Comparison of ENCODE assay signal across 18 cellular contexts in genomic region chrX:9374537-9374936, GRCh38.
DNase-seq lines count a peak whose midpoint lies in the region; ATAC-seq, FAIRE-seq and TF ChIP-seq lines count a peak whose summit lies in the region.
"Had no signal": no experiment of that assay in that cellular context is flagged by ENCODE, and none has a peak within 500 bp of the region (broad histone marks: within the 10 kb centered on the region; RNA-seq: fewer than 3 reads in every experiment).

No MANE protein-coding gene starts in this region.

- CTCF ChIA-PET in HepG2 (lab: Yijun Ruan, JAX; ENCODE audit: low intra/inter-chr PET ratio, low total read pairs) = no interaction called here

- no peaks in the 10 kb centered on the region for H3K9me3 ChIP-seq in body of pancreas
- no peaks in the 10 kb centered on the region for H3K9me3 ChIP-seq in HepG2 (ENCODE audit: low read length)
- no peaks in the 10 kb centered on the region for H3K9me3 ChIP-seq in stomach
- H3K9me3 ChIP-seq: SK-N-SH had no signal

- H3K79me2 ChIP-seq in HepG2 (ENCODE audit: insufficient read depth, low read length) = no peaks in the 10 kb centered on the region

- H3K27ac ChIP-seq in body of pancreas (no peak overlapping the region), HepG2 (ENCODE audit: extremely low read length, insufficient read depth, low read length) (no peak overlapping the region), stomach (no peak overlapping the region)
- H3K27ac ChIP-seq: C4-2B had no signal

- ATAC-seq in body of pancreas (no peak), HepG2 (no peak), GM18868 (IDR thresholded peaks at IDR 0.05; ENCODE audit: unreplicated experiment) (no peak), HG02973 (IDR thresholded peaks at IDR 0.05; ENCODE audit: unreplicated experiment) (no peak)

- no peaks in the 10 kb centered on the region for H4K20me1 ChIP-seq in HepG2 (ENCODE audit: insufficient read depth, low read length)

- TF ChIP-seq RAD21 in Ishikawa (IDR thresholded peaks at IDR 0.05; ENCODE audit: low read depth) (no peak), HepG2 (CRISPR knock-in tag; IDR thresholded peaks at IDR 0.05) (no peak)

- no peak for TF ChIP-seq POLR2A in body of pancreas (IDR thresholded peaks at IDR 0.05)
- no peak for TF ChIP-seq POLR2A in HepG2 (IDR thresholded peaks at IDR 0.05; ENCODE audit: insufficient read depth in 1 of 2, low read depth in 2 of 2, low read length in 2 of 2)
- no peak for TF ChIP-seq POLR2A in stomach (IDR thresholded peaks at IDR 0.05)

- no peak overlapping the region for H3K9ac ChIP-seq in HepG2 (ENCODE audit: insufficient read depth, low read depth, low read length)
- H3K9ac ChIP-seq: SK-N-SH had no signal

- BruUV-seq in HepG2 (replicated peaks; lab: Mats Ljungman, UMichigan) = no TSS peak

- WGBS in body of pancreas, 2 donors = 25 to 31% methylated on average over 4 to 6 of the region's 6 CpGs
- WGBS in HepG2 (ENCODE audit: low lambda C conversion rate) = 4% methylated on average over 5 of the region's 6 CpGs
- WGBS in stomach, 5 donors = 37 to 74% (median 56%) methylated on average over 6 of the region's 6 CpGs

- H3K4me1 ChIP-seq in body of pancreas = no peaks in the 10 kb centered on the region
- peaks cover 14% of the 10 kb centered on the region for H3K4me1 ChIP-seq in HepG2 (ENCODE audit: insufficient read depth, low read length)
- no peaks in the 10 kb centered on the region for H3K4me1 ChIP-seq in stomach

- H2AFZ ChIP-seq in HepG2 (ENCODE audit: low read length) = no peak overlapping the region

- no peaks in the 10 kb centered on the region for H3K27me3 ChIP-seq in body of pancreas
- H3K27me3 ChIP-seq in HepG2 (ENCODE audit: control insufficient read depth in 1 of 2, insufficient read depth in 2 of 2, low read length in 2 of 2) = no peaks in the 10 kb centered on the region
- H3K27me3 ChIP-seq in stomach = no peaks in the 10 kb centered on the region

- TF ChIP-seq CTCF in body of pancreas (IDR thresholded peaks at IDR 0.05) (no peak), HepG2 (CRISPR knock-in tag; IDR thresholded peaks at IDR 0.05) (no peak), stomach (IDR thresholded peaks at IDR 0.05) (no peak)

- POLR2A ChIA-PET in HepG2 (lab: Yijun Ruan, JAX) = no interaction called here

- intact Hi-C loops in body of pancreas (cut with DNase I) = no loop called here
- intact Hi-C loops in HepG2 (cut with micrococcal nuclease; ENCODE audit: unreplicated experiment) = no loop called here
- intact Hi-C loops in stomach (cut with DNase I; ENCODE audit: low total_unique reads) = no loop called here

- no peak for FAIRE-seq in HepG2 (lab: Jason Lieb, UNC)

- H3K4me3 ChIP-seq in body of pancreas (no peak overlapping the region), HepG2 (replicated peaks in 1 of 3; ENCODE audit: insufficient read depth in 1 of 3, low read depth in 2 of 3, low read length in 3 of 3) (no peak overlapping the region), stomach (no peak overlapping the region)

- H3K36me3 ChIP-seq in body of pancreas (replicated peaks in 1 of 2; ENCODE audit: insufficient read depth in 1 of 2, low read depth in 2 of 2) = no peaks in the 10 kb centered on the region
- no peaks in the 10 kb centered on the region for H3K36me3 ChIP-seq in HepG2 (replicated peaks in 1 of 2; ENCODE audit: control insufficient read depth in 1 of 2, insufficient read depth in 2 of 2, low read length in 2 of 2)
- no peaks in the 10 kb centered on the region for H3K36me3 ChIP-seq in stomach

- TF ChIP-seq EP300 in Ishikawa (IDR thresholded peaks at IDR 0.05; ENCODE audit: borderline replicate concordance) (no peak), HepG2 (IDR thresholded peaks at IDR 0.05; ENCODE audit: low read depth in 2 of 2, low read length in 2 of 2) (no peak), HepG2 (CRISPR knock-in tag; IDR thresholded peaks at IDR 0.05; ENCODE audit: borderline replicate concordance) (no peak), stomach (IDR thresholded peaks at IDR 0.05) (no peak)

- DNase-seq in body of pancreas (peak; percentile 24 to 48 (median 29)), HepG2 (ENCODE audit: low spot score) (no peak), stomach (peak; percentile 52), RPMI8226 (no peak)
- DNase-seq: COR-L47, EL, H7, MV-4-11, NCI-H1417, NCI-H2029 treated with DMSO at 0.1 percent for 48 hours, NCI-H510A, NCI-H774, SHP77, SK-N-SH had no signal

- H3K4me2 ChIP-seq in HepG2 (ENCODE audit: low read depth, low read length) = no peak overlapping the region
- H3K4me2 ChIP-seq: SK-N-SH had no signal

- in situ Hi-C loops in HepG2 (cut with HindIII; ENCODE audit: extremely low pct_ligation_motif_present, low pct_unique_long_range_greater_than_20kb) = no loop called here

TF ChIP-seq in Ishikawa, 13 proteins besides CTCF, POLR2A, EP300 and RAD21 (continues in another document):
- TF ChIP-seq NFIC (IDR thresholded peaks at IDR 0.05) = peak; percentile 61
- TF ChIP-seq, protein P1, sequence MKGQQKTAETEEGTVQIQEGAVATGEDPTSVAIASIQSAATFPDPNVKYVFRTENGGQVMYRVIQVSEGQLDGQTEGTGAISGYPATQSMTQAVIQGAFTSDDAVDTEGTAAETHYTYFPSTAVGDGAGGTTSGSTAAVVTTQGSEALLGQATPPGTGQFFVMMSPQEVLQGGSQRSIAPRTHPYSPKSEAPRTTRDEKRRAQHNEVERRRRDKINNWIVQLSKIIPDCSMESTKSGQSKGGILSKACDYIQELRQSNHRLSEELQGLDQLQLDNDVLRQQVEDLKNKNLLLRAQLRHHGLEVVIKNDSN (IDR thresholded peaks at IDR 0.05) = no peak
- no peak for TF ChIP-seq TCF12 (IDR thresholded peaks at IDR 0.05; ENCODE audit: low read depth)
- TF ChIP-seq REST (IDR thresholded peaks at IDR 0.05; ENCODE audit: low read depth) = no peak
- no peak for TF ChIP-seq TEAD4 (IDR thresholded peaks at IDR 0.05)
- peak; percentile 55 for TF ChIP-seq CEBPB (IDR thresholded peaks at IDR 0.05)
- TF ChIP-seq CREB1 (IDR thresholded peaks at IDR 0.05; ENCODE audit: low read depth) = no peak

TF ChIP-seq in HepG2, 621 proteins besides CTCF, POLR2A, EP300 and RAD21:
- TF ChIP-seq SRSF1 (optimal IDR thresholded peaks at IDR 0.05; ENCODE audit: low read depth, low read length) (no peak), CEBPB (IDR thresholded peaks at IDR 0.05; ENCODE audit: borderline replicate concordance, low read depth, low read length) (0 out of 2 replicates have a peak, but pooled peaks have one; percentile 0)

Comparison
In these comparisons a context has a peak if more than half of its experiments do, and no peak if none do; other contexts are left out.
1. DNase-seq: peak in body of pancreas (4 of 4) and stomach (single experiment); none in HepG2 (single experiment) and RPMI8226 (single experiment).